7 cellular contexts compared by ENCODE assay signal in genomic region chr1:176056312-176056711, GRCh38.
"Had no signal": no experiment of that assay in that cellular context is flagged by ENCODE, and none has a peak within 500 bp of the region (broad histone marks: within the 10 kb centered on the region; RNA-seq: fewer than 3 reads in every experiment).

No MANE protein-coding gene starts in this region.

- DNase-seq: H9, HCEC 1CT had no signal

- H3K27ac Mint-ChIP-seq: GM23338, H9 had no signal

- FAIRE-seq: H1, H54, HTR-8/SVneo had no signal

- ATAC-seq: GM23338 had no signal

- H3K4me3 Mint-ChIP-seq: GM23338, H9, IgD-negative memory B cell had no signal

- H3K27me3 Mint-ChIP-seq: IgD-negative memory B cell had no signal

- H3K4me3 ChIP-seq: GM23338 had no signal

- H3K9me3 Mint-ChIP-seq: GM23338, H9, IgD-negative memory B cell had no signal

- H3K4me2 ChIP-seq: GM23338 had no signal

- H2AFZ ChIP-seq: GM23338 had no signal
